In genomic region chr15:101514318-101514717, GRCh38 we compare ENCODE assay signal across 1 cellular context.
TF ChIP-seq lines count a peak whose summit lies in the region.

No MANE protein-coding gene starts in this region.

TF ChIP-seq in A549, 52 proteins besides CTCF, POLR2A, EP300 and RAD21 (continued from another document):
- no peak for TF ChIP-seq MAX (IDR thresholded peaks at IDR 0.05)
- no peak for TF ChIP-seq RARB (CRISPR knock-in tag; IDR thresholded peaks at IDR 0.05)
- TF ChIP-seq KDM1A (IDR thresholded peaks at IDR 0.05; ENCODE audit: low read depth), result no peak
- no peak for TF ChIP-seq PBX3 (IDR thresholded peaks at IDR 0.05)
- TF ChIP-seq SMC3 (IDR thresholded peaks at IDR 0.05), result no peak
- no peak for TF ChIP-seq E2F6 (IDR thresholded peaks at IDR 0.05; ENCODE audit: borderline replicate concordance, low read depth)
- TF ChIP-seq SREBF2 (IDR thresholded peaks at IDR 0.05), result no peak
- TF ChIP-seq HOXB5 (CRISPR knock-in tag; IDR thresholded peaks at IDR 0.05), result no peak
- TF ChIP-seq ELK1 (IDR thresholded peaks at IDR 0.05; ENCODE audit: low read depth, low read length), result no peak
